Comparison of ENCODE assay signal across 20 cellular contexts in the genomic region with DNA sequence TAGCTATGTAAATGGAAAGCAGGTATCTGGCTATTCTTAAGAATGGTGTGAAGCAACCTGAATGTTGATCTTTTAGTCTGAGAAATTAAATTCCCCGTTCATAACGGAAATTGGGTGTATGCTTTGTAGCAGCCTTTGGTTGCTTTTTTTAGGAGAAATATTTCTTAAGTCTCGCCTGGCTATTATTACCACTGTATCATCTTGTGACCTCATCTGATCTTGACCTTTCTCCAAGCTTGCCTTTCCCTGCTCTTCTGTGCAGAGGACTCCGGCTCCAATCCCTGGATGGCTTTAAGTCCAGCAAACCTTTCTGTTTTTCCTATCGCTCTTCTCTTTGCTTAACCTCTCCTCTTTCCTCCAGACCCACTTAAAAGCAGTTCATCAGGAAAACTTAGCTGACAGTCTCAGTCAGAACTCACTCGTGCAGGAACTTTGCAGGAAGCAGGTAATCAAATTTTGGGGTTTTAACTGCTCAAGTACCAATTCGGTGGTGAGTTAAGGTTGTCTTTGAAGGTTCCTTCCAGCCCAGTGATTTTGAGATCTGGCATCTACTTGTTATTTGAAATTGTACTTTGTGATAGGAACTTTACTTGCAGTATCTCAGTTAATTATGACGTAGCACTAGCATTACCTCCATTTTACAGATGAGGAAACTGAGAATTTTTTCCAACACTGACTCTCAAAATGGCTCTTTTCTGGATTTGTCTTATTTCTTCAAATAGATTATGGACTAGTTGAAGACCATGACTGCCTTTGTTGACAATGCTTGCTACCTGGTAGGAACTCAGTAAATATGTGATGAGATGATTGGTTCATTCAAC. TPM values are rescaled to one million over a fixed set of nuclear protein-coding genes. Genes with fewer than 3 reads are reported as not detected.
A peak's percentile ranks its signal among the peaks of the same experiment; 100 is the strongest.
DNase-seq lines count a peak whose midpoint lies in the region; ATAC-seq and TF ChIP-seq lines count a peak whose summit lies in the region.
"Had no signal": no experiment of that assay in that cellular context is flagged by ENCODE, and none has a peak within 500 bp of the region (broad histone marks: within the 10 kb centered on the region; RNA-seq: fewer than 3 reads in every experiment).

No MANE protein-coding gene starts in this region.

- H3K36me3 ChIP-seq in HEK293 (ENCODE audit: control insufficient read depth in 2 of 2, insufficient read depth in 1 of 2, low read length in 2 of 2) (no peaks in the 10 kb centered on the region), esophagus muscularis mucosa (peaks cover 0 to 12% (median 5%) of the 10 kb centered on the region in 4 donors), muscle layer of duodenum (ENCODE audit: control insufficient read depth in 1 of 2, insufficient read depth in 2 of 2, low read length in 2 of 2) (no peaks in the 10 kb centered on the region), tibial artery (peaks cover 0 to 8% (median 0%) of the 10 kb centered on the region in 3 donors)
- H3K36me3 ChIP-seq: ovary had no signal

- no peak overlapping the region for H3K27ac ChIP-seq in HEK293 (ENCODE audit: extremely low read depth, low read depth, low read length)
- peak overlapping the region in 3 of 4 donors; percentile 45 to 52 (median 48) for H3K27ac ChIP-seq in esophagus muscularis mucosa (replicated peaks in 1 of 4)
- H3K27ac ChIP-seq in muscle layer of duodenum (ENCODE audit: low read length) = peak overlapping the region; percentile 64
- peak overlapping the region; percentile 21 for H3K27ac ChIP-seq in tibial artery
- H3K27ac ChIP-seq: left lung had no signal

- ATAC-seq in HG02678 (IDR thresholded peaks at IDR 0.05; ENCODE audit: unreplicated experiment) = no peak
- ATAC-seq: activated CD8-positive, alpha-beta T cell treated with anti-CD3 and anti-CD28 coated beads for 36 hours; left lung; WTC11 had no signal

- POLR2A ChIA-PET in HEK293 (lab: Yijun Ruan, JAX) = interaction anchor here (2.6 kb wide), 1 partner anchor 14 kb away, joined by 9 read pairs; the partner anchor contains the start of gene PPFIBP1

- TF ChIP-seq CTCF in HEK293 (tag by site-specific recombination; IDR thresholded peaks at IDR 0.05) (no peak), esophagus muscularis mucosa (IDR thresholded peaks at IDR 0.05) (no peak), tibial artery (IDR thresholded peaks at IDR 0.05) (no peak)

- CTCF ChIA-PET in HEK293 (lab: Yijun Ruan, JAX) = interaction anchor here (1.4 kb wide), 1 partner anchor 15 kb away, joined by 3 read pairs; no protein-coding TSS in a partner anchor

- H3K9me3 ChIP-seq in HEK293 (ENCODE audit: control insufficient read depth, insufficient read depth, low read depth, low read length) = no peaks in the 10 kb centered on the region
- H3K9me3 ChIP-seq in esophagus muscularis mucosa = no peaks in the 10 kb centered on the region
- no peaks in the 10 kb centered on the region for H3K9me3 ChIP-seq in muscle layer of duodenum (ENCODE audit: control insufficient read depth in 1 of 2, low read length in 2 of 2)
- H3K9me3 ChIP-seq in tibial artery = no peaks in the 10 kb centered on the region
- H3K9me3 ChIP-seq: left lung, MG63, ovary had no signal

- intact Hi-C loops in esophagus muscularis mucosa (cut with DNase I) = no loop called here
- intact Hi-C loops in tibial artery (cut with DNase I; ENCODE audit: low total_unique reads) = no loop called here

- H3K27me3 ChIP-seq in esophagus muscularis mucosa (no peaks in the 10 kb centered on the region), muscle layer of duodenum (ENCODE audit: low read depth, low read length) (no peaks in the 10 kb centered on the region), tibial artery (no peaks in the 10 kb centered on the region)
- H3K27me3 ChIP-seq: left lung, MG63, ovary had no signal

- H3K4me1 ChIP-seq in HEK293 (ENCODE audit: control insufficient read depth, insufficient read depth, low read length) (peaks cover 11% of the 10 kb centered on the region), esophagus muscularis mucosa (peaks cover 38 to 64% (median 47%) of the 10 kb centered on the region in 4 donors), muscle layer of duodenum (ENCODE audit: control insufficient read depth in 1 of 2, insufficient read depth in 2 of 2, low read length in 2 of 2) (peaks cover 0 to 24% of the 10 kb centered on the region in 2 donors), tibial artery (peaks cover 0 to 59% (median 25%) of the 10 kb centered on the region in 4 donors)

- WGBS in esophagus muscularis mucosa = 59% methylated on average over 8 of the region's 8 CpGs

- no peak for DNase-seq in esophagus muscularis mucosa (ENCODE audit: extremely low spot score)
- no peak for DNase-seq in tibial artery
- no peak for DNase-seq in germinal center (ENCODE audit: low spot score)
- DNase-seq in foreskin melanocyte = no peak
- no peak for DNase-seq in GM19238 (ENCODE audit: insufficient read length, low spot score)
- DNase-seq: activated CD8-positive, alpha-beta T cell treated with anti-CD3 and anti-CD28 coated beads for 36 hours; CD4-positive, CD25-positive, alpha-beta regulatory T cell; central memory CD4-positive, alpha-beta T cell; DND-41; effector memory CD4-positive, alpha-beta T cell; left lung; MG63; NCI-H187; NCI-H446; ovary; SHP77 treated with DMSO at 0.1 percent for 48 hours had no signal

- no peak for TF ChIP-seq POLR2A in esophagus muscularis mucosa (IDR thresholded peaks at IDR 0.05; ENCODE audit: low read depth)

- H3K4me3 ChIP-seq in HEK293 (ENCODE audit: low read depth, low read length) (no peak overlapping the region), esophagus muscularis mucosa (no peak overlapping the region), muscle layer of duodenum (ENCODE audit: low read depth in 1 of 2, low read length in 2 of 2) (no peak overlapping the region), tibial artery (no peak overlapping the region)
- H3K4me3 ChIP-seq: left lung, MG63, ovary had no signal

- TF ChIP-seq EP300 in esophagus muscularis mucosa (IDR thresholded peaks at IDR 0.05) = no peak

TF ChIP-seq in HEK293, 187 proteins besides CTCF, POLR2A, EP300 and RAD21:
- no peak for TF ChIP-seq ZNF202 (tag by site-specific recombination; IDR thresholded peaks at IDR 0.05; ENCODE audit: borderline replicate concordance)
- TF ChIP-seq ZNF664 (tag by site-specific recombination; IDR thresholded peaks at IDR 0.05) = peak; percentile 76
TF ChIP-seq in HEK293: peak in this region for 1.

RNA-seq across cellular contexts. Expression of gene PPFIBP1, which starts 14.1 kb away (rescaled TPM):
- 10 to 100 TPM; 53.2 to 79.0 (median 66.5) TPM for total RNA-seq in esophagus muscularis mucosa
